In the genomic region with DNA sequence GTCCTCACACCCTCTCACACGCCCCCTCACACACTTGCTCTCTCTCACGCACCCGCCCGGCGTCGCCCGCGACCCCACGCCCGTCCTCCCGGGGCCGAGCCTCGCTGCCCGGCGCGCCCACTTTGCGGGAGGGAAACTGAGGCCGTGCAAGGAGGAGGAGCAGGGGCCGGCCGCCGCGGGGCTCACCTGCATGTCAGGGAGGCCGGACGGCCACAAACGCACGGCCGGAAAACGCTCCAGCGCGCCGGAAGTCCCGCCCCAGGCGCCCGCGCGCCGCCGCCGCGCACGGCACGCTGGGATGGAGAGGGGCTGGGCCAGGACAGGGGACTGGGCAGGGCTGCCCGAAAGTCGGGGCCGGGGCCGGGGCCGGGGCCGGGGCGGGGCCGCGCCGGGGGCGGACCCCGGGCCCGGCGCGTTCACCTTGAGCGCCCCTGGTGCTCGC, we compare ENCODE assay signal across 1 cellular context.
TF ChIP-seq lines count a peak whose summit lies in the region.

A gene (minus strand): TSS at position 222 of the 442 bp plus-strand sequence. CDS start 5,994 bp downstream, outside the sequence.

TF ChIP-seq in A549, 52 proteins besides CTCF, POLR2A, EP300 and RAD21 (continued from another document):
- TF ChIP-seq, protein P1, sequence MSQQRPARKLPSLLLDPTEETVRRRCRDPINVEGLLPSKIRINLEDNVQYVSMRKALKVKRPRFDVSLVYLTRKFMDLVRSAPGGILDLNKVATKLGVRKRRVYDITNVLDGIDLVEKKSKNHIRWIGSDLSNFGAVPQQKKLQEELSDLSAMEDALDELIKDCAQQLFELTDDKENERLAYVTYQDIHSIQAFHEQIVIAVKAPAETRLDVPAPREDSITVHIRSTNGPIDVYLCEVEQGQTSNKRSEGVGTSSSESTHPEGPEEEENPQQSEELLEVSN (IDR thresholded peaks at IDR 0.05; ENCODE audit: borderline replicate concordance, low read depth) = peak; percentile 19; the same call in 1 of the 2 replicates
- TF ChIP-seq CEBPB (IDR thresholded peaks at IDR 0.05) (no peak), EHF (CRISPR knock-in tag; IDR thresholded peaks at IDR 0.05) (no peak), ZFP36 (IDR thresholded peaks at IDR 0.05; ENCODE audit: borderline replicate concordance, partially characterized antibody) (no peak), EHMT2 (IDR thresholded peaks at IDR 0.05; ENCODE audit: low read depth) (no peak)
- TF ChIP-seq, protein P2, sequence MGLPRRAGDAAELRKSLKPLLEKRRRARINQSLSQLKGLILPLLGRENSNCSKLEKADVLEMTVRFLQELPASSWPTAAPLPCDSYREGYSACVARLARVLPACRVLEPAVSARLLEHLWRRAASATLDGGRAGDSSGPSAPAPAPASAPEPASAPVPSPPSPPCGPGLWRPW (IDR thresholded peaks at IDR 0.05) = no peak
- TF ChIP-seq, protein P3, sequence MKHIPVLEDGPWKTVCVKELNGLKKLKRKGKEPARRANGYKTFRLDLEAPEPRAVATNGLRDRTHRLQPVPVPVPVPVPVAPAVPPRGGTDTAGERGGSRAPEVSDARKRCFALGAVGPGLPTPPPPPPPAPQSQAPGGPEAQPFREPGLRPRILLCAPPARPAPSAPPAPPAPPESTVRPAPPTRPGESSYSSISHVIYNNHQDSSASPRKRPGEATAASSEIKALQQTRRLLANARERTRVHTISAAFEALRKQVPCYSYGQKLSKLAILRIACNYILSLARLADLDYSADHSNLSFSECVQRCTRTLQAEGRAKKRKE (CRISPR knock-in tag; IDR thresholded peaks at IDR 0.05; ENCODE audit: low read depth) = no peak
TF ChIP-seq in A549: peak in this region for 6.
